ENCODE assay signal across 1 cellular context in the genomic region with DNA sequence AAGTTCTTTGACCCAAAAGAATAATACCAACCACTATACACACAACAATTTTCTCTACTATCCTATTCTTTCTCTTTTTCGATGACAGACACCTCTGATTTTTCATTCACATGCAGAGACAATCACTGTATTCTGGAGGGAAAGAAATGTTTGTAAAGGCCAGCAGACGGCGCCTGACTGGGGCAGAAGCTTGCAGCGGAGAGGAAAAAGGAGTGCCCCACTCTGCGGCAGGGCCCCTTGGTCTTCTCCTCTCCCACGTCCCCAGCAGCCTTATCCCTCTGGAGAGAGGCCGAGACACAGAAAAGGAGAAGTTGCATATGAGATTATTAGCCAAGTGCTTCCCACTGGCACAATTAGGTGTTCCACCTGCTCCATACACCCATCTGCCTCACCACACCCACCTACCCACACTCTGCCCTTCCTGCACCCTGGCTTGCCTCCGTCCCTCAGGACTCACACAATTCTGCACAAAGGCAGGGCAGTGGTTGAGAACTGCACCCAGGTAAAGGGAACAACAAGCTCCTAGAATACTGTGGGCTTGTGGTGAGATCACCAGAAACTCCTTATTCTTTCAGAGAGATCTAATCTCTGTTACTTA.
TF ChIP-seq lines count a peak whose summit lies in the region.

No MANE protein-coding gene starts in this region.

TF ChIP-seq in SK-N-SH treated with all-trans-retinoic acid at 6 μM for 48 hours, 23 proteins besides CTCF, POLR2A, EP300 and RAD21 (continued from another document):
- TF ChIP-seq, protein P1, sequence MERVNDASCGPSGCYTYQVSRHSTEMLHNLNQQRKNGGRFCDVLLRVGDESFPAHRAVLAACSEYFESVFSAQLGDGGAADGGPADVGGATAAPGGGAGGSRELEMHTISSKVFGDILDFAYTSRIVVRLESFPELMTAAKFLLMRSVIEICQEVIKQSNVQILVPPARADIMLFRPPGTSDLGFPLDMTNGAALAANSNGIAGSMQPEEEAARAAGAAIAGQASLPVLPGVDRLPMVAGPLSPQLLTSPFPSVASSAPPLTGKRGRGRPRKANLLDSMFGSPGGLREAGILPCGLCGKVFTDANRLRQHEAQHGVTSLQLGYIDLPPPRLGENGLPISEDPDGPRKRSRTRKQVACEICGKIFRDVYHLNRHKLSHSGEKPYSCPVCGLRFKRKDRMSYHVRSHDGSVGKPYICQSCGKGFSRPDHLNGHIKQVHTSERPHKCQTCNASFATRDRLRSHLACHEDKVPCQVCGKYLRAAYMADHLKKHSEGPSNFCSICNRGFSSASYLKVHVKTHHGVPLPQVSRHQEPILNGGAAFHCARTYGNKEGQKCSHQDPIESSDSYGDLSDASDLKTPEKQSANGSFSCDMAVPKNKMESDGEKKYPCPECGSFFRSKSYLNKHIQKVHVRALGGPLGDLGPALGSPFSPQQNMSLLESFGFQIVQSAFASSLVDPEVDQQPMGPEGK (CRISPR knock-in tag; IDR thresholded peaks at IDR 0.05; ENCODE audit: borderline replicate concordance) = no peak
- TF ChIP-seq PPARA (CRISPR knock-in tag; IDR thresholded peaks at IDR 0.05; ENCODE audit: borderline replicate concordance) (no peak), GLIS3 (CRISPR knock-in tag; IDR thresholded peaks at IDR 0.05) (no peak), ZNF8 (CRISPR knock-in tag; IDR thresholded peaks at IDR 0.05) (no peak)
